ENCODE assay signal across 11 cellular contexts in genomic region chr14:36105401-36105800, GRCh38.
DNase-seq lines count a peak whose midpoint lies in the region; TF ChIP-seq lines count a peak whose summit lies in the region.
"Had no signal": no experiment of that assay in that cellular context is flagged by ENCODE, and none has a peak within 500 bp of the region (broad histone marks: within the 10 kb centered on the region; RNA-seq: fewer than 3 reads in every experiment).

No MANE protein-coding gene starts in this region.

- H3K4me2 ChIP-seq in mesendoderm (ENCODE audit: low read length): no peak overlapping the region

- peaks cover 5 to 9% of the 10 kb centered on the region in 2 donors for H3K27me3 Mint-ChIP-seq in CD4-positive, alpha-beta memory T cell

- DNase-seq in ELF-1 (ENCODE audit: low read depth, low spot score): peak; percentile 50
- peak; percentile 14 for DNase-seq in NB4 (ENCODE audit: low read depth)
- peak; percentile 5 for DNase-seq in SW480 (ENCODE audit: low spot score)
- DNase-seq in mesendoderm: peak; percentile 73
- no peak for DNase-seq in middle frontal gyrus (ENCODE audit: extremely low spot score, low spot score)
- DNase-seq in activated effector memory CD4-positive, alpha-beta T cell treated with anti-CD3 and anti-CD28 coated beads, Interleukin-2, amount 50 U/mL, for 16 hours: no peak
- DNase-seq in NK-92 (lab: John Stamatoyannopoulos, UW; ENCODE audit: unreplicated experiment): no peak
- no peak for DNase-seq in CD4-positive, alpha-beta memory T cell
- DNase-seq: naive thymus-derived CD8-positive, alpha-beta T cell had no signal

- no peaks in the 10 kb centered on the region for H3K4me1 Mint-ChIP-seq in CD4-positive, alpha-beta memory T cell
- H3K4me1 Mint-ChIP-seq: naive thymus-derived CD8-positive, alpha-beta T cell had no signal

- H2BK120ac ChIP-seq in mesendoderm (ENCODE audit: low read depth, low read length): no peak overlapping the region

- no peak overlapping the region for H3K4me3 Mint-ChIP-seq in CD4-positive, alpha-beta memory T cell
- H3K4me3 Mint-ChIP-seq: naive thymus-derived CD8-positive, alpha-beta T cell had no signal

- no peak overlapping the region for H2BK5ac ChIP-seq in mesendoderm (ENCODE audit: low read length)

- no peak overlapping the region for H3K4me3 ChIP-seq in NB4 (ENCODE audit: low read depth, low read length)
- no peak overlapping the region for H3K4me3 ChIP-seq in mesendoderm (ENCODE audit: low read length)
- H3K4me3 ChIP-seq in CD4-positive, alpha-beta memory T cell (ENCODE audit: low read length in 2 of 2): no peak overlapping the region
- H3K4me3 ChIP-seq: SJSA1 had no signal

- no peaks in the 10 kb centered on the region for H3K27me3 ChIP-seq in mesendoderm (ENCODE audit: insufficient read depth, low read length, poor library complexity)
- H3K27me3 ChIP-seq in CD4-positive, alpha-beta memory T cell (ENCODE audit: insufficient read depth, low read length): no peaks in the 10 kb centered on the region

- peaks cover 0 to 4% (median 0%) of the 10 kb centered on the region in 8 donors for H3K9me3 Mint-ChIP-seq in CD4-positive, alpha-beta memory T cell
- H3K9me3 Mint-ChIP-seq: naive thymus-derived CD8-positive, alpha-beta T cell had no signal

- H3K79me1 ChIP-seq in mesendoderm (ENCODE audit: low read length): no peaks in the 10 kb centered on the region

- intact Hi-C loops in CD4-positive, alpha-beta memory T cell (cut with micrococcal nuclease): no loop called here

- no peaks in the 10 kb centered on the region for H3K36me3 ChIP-seq in mesendoderm (ENCODE audit: control insufficient read depth, insufficient read depth, low read length)
- H3K36me3 ChIP-seq in CD4-positive, alpha-beta memory T cell (ENCODE audit: insufficient read depth, low read length): no peaks in the 10 kb centered on the region
- H3K36me3 ChIP-seq: SJSA1 had no signal

- peak; percentile 3 for TF ChIP-seq CTCF in NB4 (IDR thresholded peaks at IDR 0.05; ENCODE audit: low read depth, low read length)

- H3K56ac ChIP-seq in mesendoderm (ENCODE audit: low read length): no peak overlapping the region

- H2BK15ac ChIP-seq in mesendoderm (replicated peaks; ENCODE audit: low read depth): no peak overlapping the region

- H3K4me1 ChIP-seq in mesendoderm (ENCODE audit: control insufficient read depth, low read depth, low read length): no peaks in the 10 kb centered on the region
- H3K4me1 ChIP-seq in CD4-positive, alpha-beta memory T cell (ENCODE audit: insufficient read depth, low read length): no peaks in the 10 kb centered on the region
- H3K4me1 ChIP-seq: SJSA1 had no signal

- no peaks in the 10 kb centered on the region for H3K79me2 ChIP-seq in mesendoderm (ENCODE audit: control insufficient read depth, insufficient read depth, low read length)

- no peak overlapping the region for H3K27ac ChIP-seq in mesendoderm (ENCODE audit: low read depth, low read length)
- H3K27ac ChIP-seq in CD4-positive, alpha-beta memory T cell (ENCODE audit: low read depth, low read length): no peak overlapping the region
- H3K27ac ChIP-seq: epithelial cell of prostate, SJSA1 had no signal

- H2AK5ac ChIP-seq in mesendoderm (ENCODE audit: low read length): no peak overlapping the region

- no peak for TF ChIP-seq POLR2A in NB4 (IDR thresholded peaks at IDR 0.05; ENCODE audit: extremely low read depth, insufficient read length)

- no peak overlapping the region for H3K27ac Mint-ChIP-seq in CD4-positive, alpha-beta memory T cell
- H3K27ac Mint-ChIP-seq: naive thymus-derived CD8-positive, alpha-beta T cell had no signal

- POLR2A ChIA-PET in CD4-positive, alpha-beta memory T cell (lab: Charles Lee; ENCODE audit: partially characterized antibody): no interaction called here

- H3K36me3 Mint-ChIP-seq in CD4-positive, alpha-beta memory T cell: no peaks in the 10 kb centered on the region
- H3K36me3 Mint-ChIP-seq: naive thymus-derived CD8-positive, alpha-beta T cell had no signal

- H3K4ac ChIP-seq in mesendoderm (ENCODE audit: low read depth, low read length): no peak overlapping the region

- no peak overlapping the region for H3K9ac ChIP-seq in mesendoderm (ENCODE audit: low read length)

- H3K23ac ChIP-seq in mesendoderm (ENCODE audit: low read length): no peak overlapping the region

- no peak overlapping the region for H4K8ac ChIP-seq in mesendoderm (ENCODE audit: low read depth, low read length)

- no peak overlapping the region for H4K5ac ChIP-seq in mesendoderm (ENCODE audit: low read length)

- WGBS in mesendoderm (ENCODE audit: extremely low coverage, insufficient coverage, low lambda C conversion rate): no CpG with 5 or more reads among the region's 1 CpG

- no peaks in the 10 kb centered on the region for H3K9me3 ChIP-seq in CD4-positive, alpha-beta memory T cell (ENCODE audit: control insufficient read depth in 1 of 2, low read length in 2 of 2)
- H3K9me3 ChIP-seq: SJSA1 had no signal

- H3K18ac ChIP-seq in mesendoderm (ENCODE audit: low read length): no peak overlapping the region

- CTCF ChIA-PET in CD4-positive, alpha-beta memory T cell (lab: Charles Lee; ENCODE audit: partially characterized antibody): interaction anchor here (0.8 kb wide), 1 partner anchor 8 kb away, joined by 3 read pairs; no protein-coding TSS in a partner anchor

Comparison
In these comparisons a context has a peak if more than half of its experiments do, and no peak if none do; other contexts are left out.
1. DNase-seq: peak in ELF-1 (single experiment), NB4 (single experiment), SW480 (single experiment) and mesendoderm (single experiment); none in middle frontal gyrus (single experiment), activated effector memory CD4-positive, alpha-beta T cell treated with anti-CD3 and anti-CD28 coated beads, Interleukin-2, amount 50 U/mL, for 16 hours (single experiment), NK-92 (single experiment) and CD4-positive, alpha-beta memory T cell (0 of 5).